8 cellular contexts compared by ENCODE assay signal in genomic region chr1:25267288-25268142, GRCh38. TPM values are rescaled to one million over a fixed set of nuclear protein-coding genes. Genes with fewer than 3 reads are reported as not detected.
DNase-seq lines count a peak whose midpoint lies in the region; ATAC-seq, FAIRE-seq and TF ChIP-seq lines count a peak whose summit lies in the region.
"Not testable (repeated sequence)": the region's sequence is repeated elsewhere in the genome, so short reads cannot be mapped to it uniquely, and the experiment has no call there.

No MANE protein-coding gene starts in this region.

- H3K9me1 ChIP-seq in keratinocyte (ENCODE audit: control insufficient read depth, extremely low read depth, insufficient read depth, low read length) = not testable (repeated sequence)

- H3K9ac ChIP-seq in mammary epithelial cell (ENCODE audit: insufficient read depth, low read length) = not testable (repeated sequence)
- H3K9ac ChIP-seq in keratinocyte (ENCODE audit: control insufficient read depth, extremely low read depth, insufficient read depth, low read length) = peak overlapping the region; percentile 73

- WGBS in mammary epithelial cell (ENCODE audit: low coverage, missing lambda C conversion rate) = 0% methylated on average over 10 of the region's 56 CpGs

- dilution Hi-C loops in mammary epithelial cell (cut with HindIII; ENCODE audit: low sequenced_read_pairs); keratinocyte (cut with MboI; ENCODE audit: extremely low pct_ligation_motif_present, low sequenced_read_pairs): not testable (repeated sequence)

- intact Hi-C loops in mammary epithelial cell (cut with micrococcal nuclease) = not testable (repeated sequence)

- H4K20me1 ChIP-seq in mammary epithelial cell (ENCODE audit: insufficient read depth, low read length); keratinocyte (ENCODE audit: control insufficient read depth, extremely low read depth, insufficient read depth, low read length): not testable (repeated sequence)

- peak; percentile 56 for ATAC-seq in HG03342 (IDR thresholded peaks at IDR 0.05; ENCODE audit: unreplicated experiment)

- DNase-seq in GM19239 (ENCODE audit: insufficient read length, low spot score) (peak; percentile 45), NCI-H345 treated with DMSO at 0.1 percent for 48 hours (lab: John Stamatoyannopoulos, UW; ENCODE audit: unreplicated experiment) (peak; percentile 52), mammary epithelial cell (peak; percentile 66), keratinocyte (ENCODE audit: low read depth, low spot score) (peak; percentile 9)
- peak; percentile 83 to 87 for DNase-seq in activated CD4-positive, alpha-beta T cell treated with anti-CD3 and anti-CD28 coated beads for 24 hours (ENCODE audit: low read depth in 2 of 2)
- DNase-seq in stimulated activated CD4-positive, alpha-beta T cell treated with anti-CD3 and anti-CD28 coated beads, Interleukin-15, amount 100 ng/mL, for 24 hours = peak; percentile 91

- H3K4me3 ChIP-seq in ACC112 (ENCODE audit: low read depth, low read length) (peak overlapping the region; percentile 57), mammary epithelial cell (replicated peaks in 1 of 3; ENCODE audit: insufficient read depth in 1 of 3, low read depth in 2 of 3, low read length in 3 of 3) (peak overlapping the region in 2 of 3 experiments; percentile 53 to 58), keratinocyte (ENCODE audit: control insufficient read depth in 2 of 3, extremely low read depth in 1 of 3, insufficient read depth in 2 of 3, low read depth in 1 of 3, low read length in 3 of 3) (peak overlapping the region; percentile 18 to 56 (median 43))

- H2AFZ ChIP-seq in ACC112 (ENCODE audit: low read length, unreplicated experiment); keratinocyte (ENCODE audit: control insufficient read depth, low read length): not testable (repeated sequence)
- peak overlapping the region; percentile 74 for H2AFZ ChIP-seq in mammary epithelial cell (ENCODE audit: low read depth, low read length)

- CTCF ChIA-PET in mammary epithelial cell (lab: Charles Lee; ENCODE audit: low non-redundant PET) = not testable (repeated sequence)

- in situ Hi-C loops in mammary epithelial cell (cut with MboI; ENCODE audit: low sequenced_read_pairs in 2 of 2) = not testable (repeated sequence)

- not testable (repeated sequence) for H3K9me3 ChIP-seq in mammary epithelial cell (replicated peaks; ENCODE audit: insufficient read depth, low read length); keratinocyte (ENCODE audit: control insufficient read depth, low read depth, low read length)

- BruUV-seq in mammary epithelial cell (replicated peaks; lab: Mats Ljungman, UMichigan) = not testable (repeated sequence)

- peak; percentile 100 for FAIRE-seq in GM19239 (lab: Jason Lieb, UNC)
- peak; percentile 20 for FAIRE-seq in keratinocyte (lab: Jason Lieb, UNC)

- not testable (repeated sequence) for H3K27me3 ChIP-seq in ACC112 (ENCODE audit: insufficient read depth, low read length); mammary epithelial cell (ENCODE audit: insufficient read depth, low read length); keratinocyte (ENCODE audit: control insufficient read depth, extremely low read depth, insufficient read depth, low read length)

- TF ChIP-seq CTCF in mammary epithelial cell (conservative IDR thresholded peaks at IDR 0.05 in 1 of 2, IDR thresholded peaks at IDR 0.05 in 1 of 2; ENCODE audit: extremely low read depth in 1 of 2, insufficient read depth in 1 of 2, low read depth in 1 of 2, low read length in 2 of 2); keratinocyte (optimal IDR thresholded peaks at IDR 0.05 in 1 of 3, IDR thresholded peaks at IDR 0.05 in 1 of 3, conservative IDR thresholded peaks at IDR 0.05 in 1 of 3; ENCODE audit: extremely low read depth in 1 of 3, insufficient read depth in 2 of 3, low read length in 3 of 3): not testable (repeated sequence)

- H3K79me2 ChIP-seq in ACC112 (ENCODE audit: control insufficient read depth, insufficient read depth, low read length, unreplicated experiment); mammary epithelial cell (ENCODE audit: insufficient read depth, low read length); keratinocyte (ENCODE audit: control insufficient read depth, insufficient read depth, low read length): not testable (repeated sequence)

- not testable (repeated sequence) for H3K36me3 ChIP-seq in ACC112 (ENCODE audit: insufficient read depth, low read length); mammary epithelial cell (ENCODE audit: insufficient read depth, low read length); keratinocyte (ENCODE audit: control insufficient read depth in 2 of 2, extremely low read depth in 1 of 2, insufficient read depth in 2 of 2, low read length in 2 of 2)

- H3K4me1 ChIP-seq in ACC112 (ENCODE audit: control insufficient read depth, insufficient read depth, low read length, unreplicated experiment); mammary epithelial cell (ENCODE audit: insufficient read depth, low read length); keratinocyte (ENCODE audit: control insufficient read depth, extremely low read depth, insufficient read depth, low read length): not testable (repeated sequence)

- H3K4me2 ChIP-seq in mammary epithelial cell (ENCODE audit: insufficient read depth, low read depth, low read length) (peak overlapping the region; percentile 9), keratinocyte (ENCODE audit: control insufficient read depth, extremely low read depth, insufficient read depth, low read depth, low read length) (peak overlapping the region; percentile 65)

- peak overlapping the region; percentile 61; the same call in 1 of the 2 replicates for H3K27ac ChIP-seq in ACC112 (ENCODE audit: low read depth, low read length)
- H3K27ac ChIP-seq in mammary epithelial cell (ENCODE audit: insufficient read depth, low read depth, low read length) = not testable (repeated sequence)
- H3K27ac ChIP-seq in keratinocyte (ENCODE audit: control insufficient read depth, insufficient read depth, low read length) = peak overlapping the region; percentile 40

RNA-seq across cellular contexts. Expression of gene RHD, which starts 4.8 kb away (rescaled TPM):
- not detected for total RNA-seq in mammary epithelial cell
- polyA plus RNA-seq in mammary epithelial cell = not detected
- not detected for polyA minus RNA-seq in mammary epithelial cell
- not detected in 3 replicates for polyA plus RNA-seq in keratinocyte
- not detected for polyA plus RNA-seq in keratinocyte (2011; ENCODE audit: low read depth)
- not detected in 2 replicates for polyA plus RNA-seq in keratinocyte (2011; cell fraction: cytosol; rRNA removed)
- not detected in 2 replicates for polyA plus RNA-seq in keratinocyte (2011; cell fraction: nucleus; rRNA removed)
- polyA plus RNA-seq in keratinocyte (2012; ENCODE audit: low replicate concordance) = 0.06 TPM in 1 of 2 replicates, not detected in the other
- polyA minus RNA-seq in keratinocyte = not detected in 3 replicates
- polyA minus RNA-seq in keratinocyte (2011; cell fraction: cytosol; rRNA and poly(A)+ RNA removed) = not detected
- polyA minus RNA-seq in keratinocyte (2011; cell fraction: nucleus; rRNA and poly(A)+ RNA removed) = not detected in 2 replicates

RNA-seq across cellular contexts. Expression of gene RSRP1, which starts 20.3 kb away (rescaled TPM):
- 10 to 100 TPM; 55.3 to 71.8 TPM for total RNA-seq in mammary epithelial cell
- polyA plus RNA-seq in mammary epithelial cell = 18.8 TPM
- 23.3 TPM for polyA minus RNA-seq in mammary epithelial cell
- 23.4 to 71.2 TPM (median 47.6 TPM) in 3 replicates for polyA plus RNA-seq in keratinocyte
- 222 TPM for polyA plus RNA-seq in keratinocyte (2011; ENCODE audit: low read depth)
- 4.1 and 6.7 TPM in 2 replicates for polyA plus RNA-seq in keratinocyte (2011; cell fraction: cytosol; rRNA removed)
- polyA plus RNA-seq in keratinocyte (2011; cell fraction: nucleus; rRNA removed) = 195 and 236 TPM in 2 replicates
- 16.6 and 73.3 TPM in 2 replicates for polyA plus RNA-seq in keratinocyte (2012; ENCODE audit: low replicate concordance)
- polyA minus RNA-seq in keratinocyte = 12.7 to 51.5 TPM (median 35.9 TPM) in 3 replicates
- polyA minus RNA-seq in keratinocyte (2011; cell fraction: cytosol; rRNA and poly(A)+ RNA removed) = 12.3 TPM
- 71.4 and 90.7 TPM in 2 replicates for polyA minus RNA-seq in keratinocyte (2011; cell fraction: nucleus; rRNA and poly(A)+ RNA removed)

RNA-seq across cellular contexts. Expression of gene SYF2, which starts 35.2 kb away (rescaled TPM):
- total RNA-seq in mammary epithelial cell = 10 to 100 TPM; 20.7 to 30.7 TPM
- polyA plus RNA-seq in mammary epithelial cell = 11.9 TPM
- 2.1 TPM for polyA minus RNA-seq in mammary epithelial cell
- polyA plus RNA-seq in keratinocyte = 19.3 to 31.8 TPM (median 20.6 TPM) in 3 replicates
- polyA plus RNA-seq in keratinocyte (2011; ENCODE audit: low read depth) = 176 TPM
- polyA plus RNA-seq in keratinocyte (2011; cell fraction: cytosol; rRNA removed) = 19.3 and 36.1 TPM in 2 replicates
- 14.8 and 23.5 TPM in 2 replicates for polyA plus RNA-seq in keratinocyte (2011; cell fraction: nucleus; rRNA removed)
- polyA plus RNA-seq in keratinocyte (2012; ENCODE audit: low replicate concordance) = 27.8 and 63.5 TPM in 2 replicates
- polyA minus RNA-seq in keratinocyte = 1.6 to 5.3 TPM in 2 of 3 replicates, not detected in the other
- 9.0 TPM for polyA minus RNA-seq in keratinocyte (2011; cell fraction: cytosol; rRNA and poly(A)+ RNA removed)
- polyA minus RNA-seq in keratinocyte (2011; cell fraction: nucleus; rRNA and poly(A)+ RNA removed) = 3.3 and 7.8 TPM in 2 replicates

Comparison
In these comparisons a context has a peak if more than half of its experiments do, and no peak if none do; other contexts are left out.
1. DNase-seq: peak in every context shown above with its lines; median percentile 91 in stimulated activated CD4-positive, alpha-beta T cell treated with anti-CD3 and anti-CD28 coated beads, Interleukin-15, amount 100 ng/mL, for 24 hours; 85 in activated CD4-positive, alpha-beta T cell treated with anti-CD3 and anti-CD28 coated beads for 24 hours; 66 in mammary epithelial cell; 52 in NCI-H345 treated with DMSO at 0.1 percent for 48 hours; 45 in GM19239; 9 in keratinocyte.